ENCODE assay signal across 19 cellular contexts in genomic region chr2:18500333-18500732, GRCh38.
A peak's percentile ranks its signal among the peaks of the same experiment; 100 is the strongest.
DNase-seq lines count a peak whose midpoint lies in the region; ATAC-seq and TF ChIP-seq lines count a peak whose summit lies in the region.
"Had no signal": no experiment of that assay in that cellular context is flagged by ENCODE, and none has a peak within 500 bp of the region (broad histone marks: within the 10 kb centered on the region; RNA-seq: fewer than 3 reads in every experiment).

No MANE protein-coding gene starts in this region.

- no peak overlapping the region for H3K4me3 Mint-ChIP-seq in activated CD8-positive, alpha-beta T cell treated with anti-CD3 and anti-CD28 coated beads for 36 hours
- H3K4me3 Mint-ChIP-seq: activated CD4-positive, alpha-beta memory T cell treated with anti-CD3 and anti-CD28 coated beads for 36 hours; activated T-cell treated with anti-CD3 and anti-CD28 coated beads, Interleukin-2, amount 50 U/mL, for 24 hours had no signal

- DNase-seq in EH (ENCODE audit: low read depth) (peak; percentile 41), MV-4-11 (lab: John Stamatoyannopoulos, UW) (peak; percentile 58), astrocyte of the cerebellum (ENCODE audit: low read depth) (peak; percentile 76), foreskin keratinocyte (peak; percentile 40 to 73), A172 (ENCODE audit: low spot score) (no peak), NCI-H146 (lab: John Stamatoyannopoulos, UW) (no peak), NCI-H1092 (lab: John Stamatoyannopoulos, UW) (no peak)
- DNase-seq in activated CD8-positive, alpha-beta T cell treated with anti-CD3 and anti-CD28 coated beads for 36 hours, result no peak
- DNase-seq: activated CD4-positive, alpha-beta memory T cell treated with anti-CD3 and anti-CD28 coated beads for 36 hours; activated T-cell treated with anti-CD3 and anti-CD28 coated beads, Interleukin-2, amount 50 U/mL, for 24 hours; caudate nucleus; NCI-H1092 treated with DMSO at 0.1 percent for 48 hours; NCI-H748 treated with DMSO at 0.1 percent for 48 hours; nucleus accumbens; sigmoid colon; stimulated activated CD4-positive, alpha-beta T cell treated with anti-CD3 and anti-CD28 coated beads, Interleukin-2, amount 100 ng/mL, for 48 hours; substantia nigra; uterus had no signal

- H3K4me1 ChIP-seq in foreskin keratinocyte, result no peaks in the 10 kb centered on the region
- H3K4me1 ChIP-seq: sigmoid colon, uterus had no signal

- no peak for TF ChIP-seq CTCF in astrocyte of the cerebellum (IDR thresholded peaks at IDR 0.05; ENCODE audit: low read depth, low read length, missing control alignments)
- TF ChIP-seq CTCF in foreskin keratinocyte (conservative IDR thresholded peaks at IDR 0.05), result no peak
- TF ChIP-seq CTCF in activated CD8-positive, alpha-beta T cell treated with anti-CD3 and anti-CD28 coated beads for 36 hours (IDR thresholded peaks at IDR 0.05), result no peak

- H3K36me3 Mint-ChIP-seq in activated CD8-positive, alpha-beta T cell treated with anti-CD3 and anti-CD28 coated beads for 36 hours (ENCODE audit: low read depth), result no peaks in the 10 kb centered on the region
- H3K36me3 Mint-ChIP-seq: activated CD4-positive, alpha-beta memory T cell treated with anti-CD3 and anti-CD28 coated beads for 36 hours; activated naive CD4-positive, alpha-beta T cell treated with anti-CD3 and anti-CD28 coated beads, Interleukin-2, amount 50 U/mL, for 72 hours had no signal

- H3K27ac Mint-ChIP-seq in activated CD8-positive, alpha-beta T cell treated with anti-CD3 and anti-CD28 coated beads for 36 hours, result no peak overlapping the region
- H3K27ac Mint-ChIP-seq: activated CD4-positive, alpha-beta memory T cell treated with anti-CD3 and anti-CD28 coated beads for 36 hours; activated naive CD4-positive, alpha-beta T cell treated with anti-CD3 and anti-CD28 coated beads, Interleukin-2, amount 50 U/mL, for 72 hours; activated T-cell treated with anti-CD3 and anti-CD28 coated beads, Interleukin-2, amount 50 U/mL, for 24 hours had no signal

- intact Hi-C loops in activated CD8-positive, alpha-beta T cell treated with anti-CD3 and anti-CD28 coated beads for 36 hours (cut with micrococcal nuclease), result no loop called here

- POLR2A ChIA-PET in activated CD8-positive, alpha-beta T cell treated with anti-CD3 and anti-CD28 coated beads for 36 hours (lab: Charles Lee), result no interaction called here

- H3K27ac ChIP-seq in foreskin keratinocyte, result no peak overlapping the region
- H3K27ac ChIP-seq: sigmoid colon, uterus had no signal

- H3K27me3 Mint-ChIP-seq in activated CD8-positive, alpha-beta T cell treated with anti-CD3 and anti-CD28 coated beads for 36 hours, result peaks cover 10% of the 10 kb centered on the region

- peaks cover 74% of the 10 kb centered on the region for H3K27me3 ChIP-seq in foreskin keratinocyte
- H3K27me3 ChIP-seq: sigmoid colon, uterus had no signal

- H3K4me1 Mint-ChIP-seq in activated CD8-positive, alpha-beta T cell treated with anti-CD3 and anti-CD28 coated beads for 36 hours (ENCODE audit: low read depth), result no peaks in the 10 kb centered on the region

- peak; percentile 50 for ATAC-seq in foreskin keratinocyte
- no peak for ATAC-seq in activated CD8-positive, alpha-beta T cell treated with anti-CD3 and anti-CD28 coated beads for 36 hours
- ATAC-seq: activated naive CD4-positive, alpha-beta T cell treated with anti-CD3 and anti-CD28 coated beads, Interleukin-2, amount 50 U/mL, for 72 hours had no signal

- no peak overlapping the region for H3K4me3 ChIP-seq in astrocyte of the cerebellum (ENCODE audit: low read depth, low read length)
- H3K4me3 ChIP-seq: sigmoid colon, uterus had no signal

- CTCF ChIA-PET in activated CD8-positive, alpha-beta T cell treated with anti-CD3 and anti-CD28 coated beads for 36 hours (lab: Charles Lee), result interaction anchor here (2.2 kb wide), 1 partner anchor 21 kb away, joined by 5 read pairs; no protein-coding TSS in a partner anchor

- no peaks in the 10 kb centered on the region for H3K9me3 Mint-ChIP-seq in activated CD8-positive, alpha-beta T cell treated with anti-CD3 and anti-CD28 coated beads for 36 hours
- H3K9me3 Mint-ChIP-seq: activated CD4-positive, alpha-beta memory T cell treated with anti-CD3 and anti-CD28 coated beads for 36 hours; activated naive CD4-positive, alpha-beta T cell treated with anti-CD3 and anti-CD28 coated beads, Interleukin-2, amount 50 U/mL, for 72 hours; activated T-cell treated with anti-CD3 and anti-CD28 coated beads, Interleukin-2, amount 50 U/mL, for 24 hours had no signal

- in situ Hi-C loops in astrocyte of the cerebellum (cut with HindIII; ENCODE audit: low sequenced_read_pairs), result loop anchor here (25.0 kb wide), 1 partner anchor 237 kb away; no protein-coding TSS in a partner anchor

Comparison
In these comparisons a context has a peak if more than half of its experiments do, and no peak if none do; other contexts are left out.
1. DNase-seq: peak in EH (single experiment), MV-4-11 (single experiment), astrocyte of the cerebellum (single experiment) and foreskin keratinocyte (2 of 2); none in activated CD8-positive, alpha-beta T cell treated with anti-CD3 and anti-CD28 coated beads for 36 hours (single experiment), A172 (single experiment), NCI-H146 (single experiment) and NCI-H1092 (single experiment).